9 cellular contexts compared by ENCODE assay signal in genomic region chr12:51863921-51864700, GRCh38. TPM values are rescaled to one million over a fixed set of nuclear protein-coding genes. Genes with fewer than 3 reads are reported as not detected.
A peak's percentile ranks its signal among the peaks of the same experiment; 100 is the strongest.
DNase-seq lines count a peak whose midpoint lies in the region; ATAC-seq, FAIRE-seq and TF ChIP-seq lines count a peak whose summit lies in the region.
"Had no signal": no experiment of that assay in that cellular context is flagged by ENCODE, and none has a peak within 500 bp of the region (broad histone marks: within the 10 kb centered on the region; RNA-seq: fewer than 3 reads in every experiment).

No MANE protein-coding gene starts in this region.

- peaks cover 45% of the 10 kb centered on the region for H3K27me3 Mint-ChIP-seq in activated CD4-positive, alpha-beta T cell treated with anti-CD3 and anti-CD28 coated beads for 36 hours
- H3K27me3 Mint-ChIP-seq in activated CD4-positive, alpha-beta T cell treated with anti-CD3 and anti-CD28 coated beads, Interleukin-2, amount 10 ng/mL, durations not matched to agents 7 days and 5 days: peaks cover 60% of the 10 kb centered on the region

- TF ChIP-seq CTCF in kidney (IDR thresholded peaks at IDR 0.05; ENCODE audit: borderline replicate concordance, extremely low read depth, insufficient read depth) (no peak), lower leg skin (IDR thresholded peaks at IDR 0.05) (no peak)

- peak; percentile 84 for ATAC-seq in activated CD4-positive, alpha-beta T cell treated with anti-CD3 and anti-CD28 coated beads for 36 hours
- no peak for ATAC-seq in HG03571 (IDR thresholded peaks at IDR 0.05; ENCODE audit: unreplicated experiment)

- peak; percentile 71 for DNase-seq in activated CD4-positive, alpha-beta T cell treated with anti-CD3 and anti-CD28 coated beads for 36 hours
- no peak for DNase-seq in activated CD4-positive, alpha-beta T cell treated with anti-CD3 and anti-CD28 coated beads, Interleukin-2, amount 10 ng/mL, durations not matched to agents 7 days and 5 days
- DNase-seq in amniotic epithelial cell (ENCODE audit: low read depth) (peak; percentile 27), kidney (peak; percentile 86), lower leg skin (ENCODE audit: low spot score in 2 of 2) (no peak), MV-4-11 (lab: John Stamatoyannopoulos, UW) (no peak)
- DNase-seq in stimulated activated CD4-positive, alpha-beta T cell treated with anti-CD3 and anti-CD28 coated beads, Interleukin-2, amount 100 ng/mL, for 24 hours: peak; percentile 31 to 51

- FAIRE-seq in kidney (lab: Jason Lieb, UNC): no peak

- H3K4me1 Mint-ChIP-seq in activated CD4-positive, alpha-beta T cell treated with anti-CD3 and anti-CD28 coated beads for 36 hours: peaks cover 16% of the 10 kb centered on the region
- peaks cover 9% of the 10 kb centered on the region for H3K4me1 Mint-ChIP-seq in activated CD4-positive, alpha-beta T cell treated with anti-CD3 and anti-CD28 coated beads, Interleukin-2, amount 10 ng/mL, durations not matched to agents 7 days and 5 days

- no peaks in the 10 kb centered on the region for H3K9me3 ChIP-seq in kidney (ENCODE audit: control insufficient read depth in 1 of 2, low read length in 2 of 2)
- H3K9me3 ChIP-seq: SJSA1 had no signal

- no peak overlapping the region for H3K27ac Mint-ChIP-seq in activated CD4-positive, alpha-beta T cell treated with anti-CD3 and anti-CD28 coated beads for 36 hours
- H3K27ac Mint-ChIP-seq in activated CD4-positive, alpha-beta T cell treated with anti-CD3 and anti-CD28 coated beads, Interleukin-2, amount 10 ng/mL, durations not matched to agents 7 days and 5 days: no peak overlapping the region

- H3K4me3 Mint-ChIP-seq in activated CD4-positive, alpha-beta T cell treated with anti-CD3 and anti-CD28 coated beads for 36 hours: no peak overlapping the region
- H3K4me3 Mint-ChIP-seq in activated CD4-positive, alpha-beta T cell treated with anti-CD3 and anti-CD28 coated beads, Interleukin-2, amount 10 ng/mL, durations not matched to agents 7 days and 5 days: no peak overlapping the region

- H3K36me3 ChIP-seq in kidney (ENCODE audit: control insufficient read depth in 1 of 2, insufficient read depth in 2 of 2, low read length in 2 of 2): no peaks in the 10 kb centered on the region
- H3K36me3 ChIP-seq: SJSA1 had no signal

- WGBS in lower leg skin, 2 donors: 9 to 11% methylated on average over 35 to 42 of the region's 49 CpGs

- CTCF ChIA-PET in activated CD4-positive, alpha-beta T cell treated with anti-CD3 and anti-CD28 coated beads for 36 hours (lab: Charles Lee): interaction anchor here (0.6 to 2.3 kb wide), 4 partner anchors 11 to 167 kb away, joined by 3 to 16 read pairs (median 4); no protein-coding TSS in a partner anchor
- CTCF ChIA-PET in activated CD4-positive, alpha-beta T cell treated with anti-CD3 and anti-CD28 coated beads, Interleukin-2, amount 10 ng/mL, durations not matched to agents 7 days and 5 days (lab: Charles Lee): interaction anchor here (2.0 kb wide), 1 partner anchor 11 kb away, joined by 6 read pairs; no protein-coding TSS in a partner anchor

- peak overlapping the region; percentile 8 to 71 for H3K27ac ChIP-seq in kidney (ENCODE audit: low read depth in 2 of 2, low read length in 2 of 2)
- H3K27ac ChIP-seq: SJSA1 had no signal

- no peak for TF ChIP-seq POLR2A in lower leg skin (IDR thresholded peaks at IDR 0.05)

- no peak overlapping the region for H3K9ac ChIP-seq in kidney (ENCODE audit: low read length in 2 of 2)

- no peaks in the 10 kb centered on the region for H3K36me3 Mint-ChIP-seq in activated CD4-positive, alpha-beta T cell treated with anti-CD3 and anti-CD28 coated beads for 36 hours (ENCODE audit: low read depth)
- H3K36me3 Mint-ChIP-seq in activated CD4-positive, alpha-beta T cell treated with anti-CD3 and anti-CD28 coated beads, Interleukin-2, amount 10 ng/mL, durations not matched to agents 7 days and 5 days (ENCODE audit: low read depth): no peaks in the 10 kb centered on the region

- POLR2A ChIA-PET in activated CD4-positive, alpha-beta T cell treated with anti-CD3 and anti-CD28 coated beads for 36 hours (lab: Charles Lee): no interaction called here
- POLR2A ChIA-PET in activated CD4-positive, alpha-beta T cell treated with anti-CD3 and anti-CD28 coated beads, Interleukin-2, amount 10 ng/mL, durations not matched to agents 7 days and 5 days (lab: Charles Lee): no interaction called here

- peaks cover 0 to 24% of the 10 kb centered on the region in 2 donors for H3K4me1 ChIP-seq in kidney (ENCODE audit: control insufficient read depth in 1 of 2, insufficient read depth in 1 of 2, low read depth in 1 of 2, low read length in 2 of 2)

- intact Hi-C loops in activated CD4-positive, alpha-beta T cell treated with anti-CD3 and anti-CD28 coated beads for 36 hours (cut with DNase I, micrococcal nuclease): loop anchor here in 1 of 2 experiments (1.0 kb wide), 1 partner anchor 17 kb away; no protein-coding TSS in a partner anchor
- intact Hi-C loops in kidney (cut with DNase I): no loop called here
- intact Hi-C loops in lower leg skin (cut with DNase I; ENCODE audit: low total_unique reads): no loop called here

- no peaks in the 10 kb centered on the region for H3K9me3 Mint-ChIP-seq in activated CD4-positive, alpha-beta T cell treated with anti-CD3 and anti-CD28 coated beads for 36 hours (ENCODE audit: low read depth)
- H3K9me3 Mint-ChIP-seq in activated CD4-positive, alpha-beta T cell treated with anti-CD3 and anti-CD28 coated beads, Interleukin-2, amount 10 ng/mL, durations not matched to agents 7 days and 5 days: no peaks in the 10 kb centered on the region

- peak overlapping the region; percentile 34 to 36 for H3K4me3 ChIP-seq in kidney (ENCODE audit: low read length in 2 of 2)
- H3K4me3 ChIP-seq in lower leg skin (ENCODE audit: low read depth, poor library complexity, severe bottlenecking): no peak overlapping the region
- H3K4me3 ChIP-seq: SJSA1 had no signal

RNA-seq across cellular contexts. Expression of gene FIGNL2, which starts 15.6 kb away (rescaled TPM):
- under 1 TPM; 0.19 to 0.27 TPM for total RNA-seq in activated CD4-positive, alpha-beta T cell treated with anti-CD3 and anti-CD28 coated beads for 36 hours
- total RNA-seq in activated CD4-positive, alpha-beta T cell treated with anti-CD3 and anti-CD28 coated beads, Interleukin-2, amount 10 ng/mL, durations not matched to agents 7 days and 5 days: under 1 TPM; 0.17 to 0.19 TPM
- total RNA-seq in kidney: 6.1 TPM
- 3.1 TPM for polyA plus RNA-seq in kidney (ENCODE audit: insufficient read depth, low read depth, low replicate concordance)
- under 1 TPM in 3 of 4 donors, not detected in 1; 0.17 to 0.49 (median 0.29) TPM for total RNA-seq in lower leg skin
- total RNA-seq: SJSA1 had no signal

RNA-seq across cellular contexts. Expression of gene ANKRD33, which starts 23.8 kb away (rescaled TPM):
- total RNA-seq in activated CD4-positive, alpha-beta T cell treated with anti-CD3 and anti-CD28 coated beads for 36 hours: not detected
- total RNA-seq in activated CD4-positive, alpha-beta T cell treated with anti-CD3 and anti-CD28 coated beads, Interleukin-2, amount 10 ng/mL, durations not matched to agents 7 days and 5 days: not detected
- total RNA-seq in kidney: not detected
- polyA plus RNA-seq in kidney (ENCODE audit: insufficient read depth, low read depth, low replicate concordance): not detected
- total RNA-seq in lower leg skin: not detected
- total RNA-seq: SJSA1 had no signal

RNA-seq across cellular contexts. Expression of gene ACVRL1, which starts 43.2 kb away (rescaled TPM):
- not detected for total RNA-seq in activated CD4-positive, alpha-beta T cell treated with anti-CD3 and anti-CD28 coated beads for 36 hours
- total RNA-seq in activated CD4-positive, alpha-beta T cell treated with anti-CD3 and anti-CD28 coated beads, Interleukin-2, amount 10 ng/mL, durations not matched to agents 7 days and 5 days: not detected
- total RNA-seq in kidney (88.4 TPM), lower leg skin (10 to 100 TPM; 12.9 to 99.8 (median 39.9) TPM)
- polyA plus RNA-seq in kidney (ENCODE audit: insufficient read depth, low read depth, low replicate concordance): 29.1 TPM

Comparison
In these comparisons a context has a peak if more than half of its experiments do, and no peak if none do; other contexts are left out.
1. DNase-seq: peak in activated CD4-positive, alpha-beta T cell treated with anti-CD3 and anti-CD28 coated beads for 36 hours (single experiment), amniotic epithelial cell (single experiment), kidney (single experiment) and stimulated activated CD4-positive, alpha-beta T cell treated with anti-CD3 and anti-CD28 coated beads, Interleukin-2, amount 100 ng/mL, for 24 hours (2 of 2); none in activated CD4-positive, alpha-beta T cell treated with anti-CD3 and anti-CD28 coated beads, Interleukin-2, amount 10 ng/mL, durations not matched to agents 7 days and 5 days (single experiment), lower leg skin (0 of 2) and MV-4-11 (single experiment).
2. RNA of gene ACVRL1, which starts 43.2 kb away (total RNA-seq): 88.4 TPM in kidney (single experiment) and 12.9 to 99.8 TPM in lower leg skin; not detected in activated CD4-positive, alpha-beta T cell treated with anti-CD3 and anti-CD28 coated beads for 36 hours and not detected in activated CD4-positive, alpha-beta T cell treated with anti-CD3 and anti-CD28 coated beads, Interleukin-2, amount 10 ng/mL, durations not matched to agents 7 days and 5 days; every median in the first group is over 10 times any median in the second.